24 cellular contexts compared by ENCODE assay signal in the genomic region with DNA sequence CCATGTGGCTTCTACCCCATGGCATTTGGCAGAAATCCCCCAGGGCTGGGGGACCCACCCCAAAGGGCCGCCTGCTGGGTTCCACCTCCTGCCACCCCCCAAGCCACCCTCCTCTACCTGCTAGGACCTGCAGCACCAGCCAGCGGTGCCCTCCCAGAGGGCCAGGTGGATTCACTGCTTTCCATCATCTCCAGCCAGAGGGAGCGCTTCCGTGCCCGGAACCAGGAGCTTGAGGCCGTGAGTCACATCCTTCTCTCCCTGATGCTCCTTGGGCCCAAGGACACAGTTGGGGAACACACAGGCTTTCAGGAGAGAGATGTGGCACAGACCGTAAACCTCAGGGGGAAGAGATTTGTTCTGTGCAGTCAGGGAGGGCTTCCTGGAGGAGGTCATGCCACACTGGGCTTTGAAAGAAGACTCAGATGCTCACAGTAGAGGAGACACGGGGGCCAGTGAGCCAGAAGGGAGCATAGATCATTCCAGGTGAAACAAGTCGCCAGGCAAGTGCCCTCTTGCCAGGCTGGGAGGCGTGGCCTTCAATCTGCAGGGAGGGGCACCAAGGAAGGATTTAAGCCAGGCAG.
"Had no signal": no experiment of that assay in that cellular context is flagged by ENCODE, and none has a peak within 500 bp of the region (broad histone marks: within the 10 kb centered on the region; RNA-seq: fewer than 3 reads in every experiment).

No MANE protein-coding gene starts in this region.

- ATAC-seq: activated CD4-positive, CD25-positive, alpha-beta regulatory T cell treated with anti-CD3 and anti-CD28 coated beads, Interleukin-2, amount 50 U/mL, for 24 hours; activated CD8-positive, alpha-beta T cell treated with anti-CD3 and anti-CD28 coated beads for 36 hours; activated T-cell treated with anti-CD3 and anti-CD28 coated beads, Interleukin-2, amount 50 U/mL, for 72 hours had no signal

- H3K27me3 ChIP-seq: MG63, SJSA1 had no signal

- H3K9ac ChIP-seq: KMS-11 had no signal

- H3K27ac ChIP-seq: KMS-11, SJSA1 had no signal

- H3K36me3 ChIP-seq: MG63, SJSA1 had no signal

- H3K4me3 ChIP-seq: MG63, SJSA1 had no signal

- H3K4me2 ChIP-seq: KMS-11 had no signal

- DNase-seq: activated CD4-positive, alpha-beta T cell treated with anti-CD3 and anti-CD28 coated beads for 4 hours; activated CD8-positive, alpha-beta memory T cell treated with anti-CD3 and anti-CD28 coated beads, Interleukin-2, amount 50 U/mL, for 4 hours; activated CD8-positive, alpha-beta T cell treated with anti-CD3 and anti-CD28 coated beads for 36 hours; activated gamma-delta T cell treated with Interleukin-2 at 50 U/mL for 16 hours; activated naive CD4-positive, alpha-beta T cell treated with anti-CD3 and anti-CD28 coated beads, Interleukin-2, amount 10 ng/mL, durations not matched to agents 7 days and 5 days; activated naive CD8-positive, alpha-beta T cell treated with anti-CD3 and anti-CD28 coated beads for 36 hours; activated T-cell treated with anti-CD3 and anti-CD28 coated beads, Interleukin-2, amount 50 U/mL, for 72 hours; anterior cingulate cortex; caudate nucleus; MG63; MV-4-11; NCI-H1092 treated with DMSO at 0.1 percent for 48 hours; NCI-H1417 treated with DMSO at 0.1 percent for 48 hours; NCI-H1694; NCI-H2029; NCI-H2107; NCI-H2171 treated with DMSO at 0.1 percent for 48 hours; NCI-H226; NCI-H526; NCI-H774; SHP77 had no signal

- H3K9me3 ChIP-seq: MG63, SJSA1 had no signal
